In the genomic region with DNA sequence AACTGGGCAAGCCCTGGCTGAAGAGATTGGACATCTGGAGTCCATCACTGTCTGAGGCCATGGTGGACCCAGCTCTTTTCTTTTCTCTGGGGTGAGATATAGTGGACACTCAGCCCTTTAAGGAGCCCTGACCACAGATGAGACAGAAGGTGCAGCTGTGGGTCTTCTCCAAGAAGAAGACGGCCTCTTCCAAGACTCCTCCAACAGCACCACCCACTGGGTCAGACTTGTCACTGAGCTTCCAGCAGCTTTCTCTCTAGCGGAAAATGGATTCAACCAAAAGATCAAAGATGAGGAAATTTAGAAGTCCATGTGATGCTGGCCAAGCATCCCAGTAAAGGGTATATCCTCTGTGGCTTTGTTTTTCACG, we compare ENCODE assay signal across 18 cellular contexts. TPM values are rescaled to one million over a fixed set of nuclear protein-coding genes. Genes with fewer than 3 reads are reported as not detected.
DNase-seq lines count a peak whose midpoint lies in the region; ATAC-seq and TF ChIP-seq lines count a peak whose summit lies in the region.
"Had no signal": no experiment of that assay in that cellular context is flagged by ENCODE, and none has a peak within 500 bp of the region (broad histone marks: within the 10 kb centered on the region; RNA-seq: fewer than 3 reads in every experiment).

No MANE protein-coding gene starts in this region.

- no peaks in the 10 kb centered on the region for H3K27me3 ChIP-seq in endodermal cell (ENCODE audit: control insufficient read depth, insufficient read depth, low read length, poor library complexity, severe bottlenecking)
- H3K27me3 ChIP-seq: testis had no signal

- H3K9ac ChIP-seq in endodermal cell (ENCODE audit: extremely low read depth, low read length, poor library complexity, severe bottlenecking): no peak overlapping the region
- H3K9ac ChIP-seq: KMS-11 had no signal

- DNase-seq in Right ventricle myocardium superior: no peak
- no peak for DNase-seq in left cardiac atrium
- peak; percentile 72 for DNase-seq in endodermal cell
- DNase-seq in amygdala (lab: John Stamatoyannopoulos, UW): no peak
- DNase-seq in COLO668 (lab: John Stamatoyannopoulos, UW; ENCODE audit: unreplicated experiment): no peak
- DNase-seq in HK-2 (ENCODE audit: unreplicated experiment): no peak
- DNase-seq in SW 1271 (lab: John Stamatoyannopoulos, UW): no peak
- DNase-seq: activated CD4-positive, alpha-beta T cell treated with anti-CD3 and anti-CD28 coated beads for 4 hours; cerebellar nuclear complex; DMS53; esophagus squamous epithelium; naive thymus-derived CD4-positive, alpha-beta T cell; testis had no signal

- H3K27ac ChIP-seq in endodermal cell (ENCODE audit: low read depth, low read length): no peak overlapping the region
- H3K27ac ChIP-seq: KMS-11, testis had no signal

- H3K4me3 Mint-ChIP-seq in endodermal cell (no peak overlapping the region), nephron (no peak overlapping the region)
- H3K4me3 Mint-ChIP-seq: activated T-helper 17 cell treated with anti-CD3 and anti-CD28 coated beads, Interleukin-2, amount 50 U/mL, for 72 hours; naive thymus-derived CD4-positive, alpha-beta T cell had no signal

- H3K27ac Mint-ChIP-seq in endodermal cell: no peak overlapping the region
- peak overlapping the region in 2 of 3 experiments; percentile 40 to 44 for H3K27ac Mint-ChIP-seq in nephron
- H3K27ac Mint-ChIP-seq: activated T-helper 17 cell treated with anti-CD3 and anti-CD28 coated beads, Interleukin-2, amount 50 U/mL, for 72 hours; naive thymus-derived CD4-positive, alpha-beta T cell had no signal

- peak; percentile 71 for TF ChIP-seq CTCF in endodermal cell (conservative IDR thresholded peaks at IDR 0.05)
- TF ChIP-seq CTCF in nephron (IDR thresholded peaks at IDR 0.05; ENCODE audit: unreplicated experiment in 3 of 3): no peak

- intact Hi-C loops in Right ventricle myocardium superior (cut with DNase I): no loop called here
- intact Hi-C loops in left cardiac atrium (cut with DNase I): no loop called here

- peaks cover 1% of the 10 kb centered on the region for H3K9me3 Mint-ChIP-seq in endodermal cell
- no peaks in the 10 kb centered on the region for H3K9me3 Mint-ChIP-seq in nephron
- H3K9me3 Mint-ChIP-seq: activated T-helper 17 cell treated with anti-CD3 and anti-CD28 coated beads, Interleukin-2, amount 50 U/mL, for 72 hours had no signal

- H3K9me3 ChIP-seq in endodermal cell (ENCODE audit: control insufficient read depth, low read length): no peaks in the 10 kb centered on the region
- H3K9me3 ChIP-seq: esophagus squamous epithelium, testis had no signal

- H3K36me3 Mint-ChIP-seq in endodermal cell (ENCODE audit: low read depth): no peaks in the 10 kb centered on the region
- H3K36me3 Mint-ChIP-seq in nephron (ENCODE audit: low read depth): peaks cover 6% of the 10 kb centered on the region
- H3K36me3 Mint-ChIP-seq: naive thymus-derived CD4-positive, alpha-beta T cell had no signal

- no peak overlapping the region for H3K4me3 ChIP-seq in endodermal cell (ENCODE audit: low read length)
- H3K4me3 ChIP-seq: esophagus squamous epithelium, GM12878, testis had no signal

- 87 to 89% methylated on average over 3 of the region's 3 CpGs for WGBS in endodermal cell (ENCODE audit: insufficient coverage in 1 of 2, insufficient read length in 1 of 2), 2 experiments

- H3K4me1 ChIP-seq in endodermal cell (ENCODE audit: control insufficient read depth, insufficient read depth, low read length): peaks cover 3% of the 10 kb centered on the region
- H3K4me1 ChIP-seq: testis had no signal

- ATAC-seq in Right ventricle myocardium superior (ENCODE audit: poor library complexity) (peak; percentile 14), left cardiac atrium (no peak)
- ATAC-seq: activated T-helper 17 cell treated with anti-CD3 and anti-CD28 coated beads, Interleukin-2, amount 50 U/mL, for 72 hours; GM12878; naive thymus-derived CD4-positive, alpha-beta T cell had no signal

- H3K27me3 Mint-ChIP-seq in endodermal cell (ENCODE audit: insufficient read depth) (no peaks in the 10 kb centered on the region), nephron (ENCODE audit: low read depth) (peaks cover 26% of the 10 kb centered on the region)

- H3K36me3 ChIP-seq in endodermal cell (ENCODE audit: control insufficient read depth, insufficient read depth, low read length): no peaks in the 10 kb centered on the region
- H3K36me3 ChIP-seq: esophagus squamous epithelium had no signal

- H3K4me1 Mint-ChIP-seq in endodermal cell: peaks cover 7% of the 10 kb centered on the region
- peaks cover 10% of the 10 kb centered on the region for H3K4me1 Mint-ChIP-seq in nephron
- H3K4me1 Mint-ChIP-seq: activated T-helper 17 cell treated with anti-CD3 and anti-CD28 coated beads, Interleukin-2, amount 50 U/mL, for 72 hours; naive thymus-derived CD4-positive, alpha-beta T cell had no signal

RNA-seq across cellular contexts. Expression of gene TWIST2, which starts 27.3 kb away (rescaled TPM):
- 1.9 TPM for total RNA-seq in Right ventricle myocardium superior
- total RNA-seq in left cardiac atrium: 1 to 10 TPM; 7.6 to 8.3 TPM
- total RNA-seq in endodermal cell: 1 to 10 TPM in 1 of 2 donors, not detected in 1; 1.9 TPM
- polyA plus RNA-seq in endodermal cell (2013, experiment 1 of 2): 1.3 TPM
- polyA plus RNA-seq in endodermal cell (2013, experiment 2 of 2): 0.83 TPM
- total RNA-seq: activated T-helper 17 cell treated with anti-CD3 and anti-CD28 coated beads, Interleukin-2, amount 50 U/mL, for 72 hours; GM12878; naive thymus-derived CD4-positive, alpha-beta T cell; T-helper 1 cell treated with Interleukin-12 subunit alpha and Interleukin-12 subunit beta and Interleukin-4 antibody, amounts not matched to agents 30 ng/mL and 1 ng/mL, for 36 hours had no signal
- polyA plus RNA-seq: GM12878; naive thymus-derived CD4-positive, alpha-beta T cell had no signal
